In genomic region chr3:189797103-189797850, GRCh38 we compare ENCODE assay signal across 1 cellular context.
TF ChIP-seq lines count a peak whose summit lies in the region.

No MANE protein-coding gene starts in this region.

TF ChIP-seq in H1, 55 proteins besides CTCF, POLR2A, EP300 and RAD21 (continued from another document):
- TF ChIP-seq CHD7 (IDR thresholded peaks at IDR 0.05; ENCODE audit: insufficient replicate concordance, low read length) (no peak), RBBP5 (IDR thresholded peaks at IDR 0.05; ENCODE audit: borderline replicate concordance, low read depth, low read length) (no peak), BRCA1 (IDR thresholded peaks at IDR 0.05; ENCODE audit: low read depth, low read length) (no peak), FOSL1 (IDR thresholded peaks at IDR 0.05; ENCODE audit: insufficient read depth, low read depth, low read length) (no peak), RFX5 (IDR thresholded peaks at IDR 0.05; ENCODE audit: borderline replicate concordance, low read depth, low read length) (no peak), MAFK (IDR thresholded peaks at IDR 0.05; ENCODE audit: low read depth, low read length) (no peak), KDM1A (IDR thresholded peaks at IDR 0.05; ENCODE audit: borderline replicate concordance, low read length) (no peak), HDAC6 (IDR thresholded peaks at IDR 0.05; ENCODE audit: low read depth, low read length) (no peak)
